ENCODE assay signal across 18 cellular contexts in the genomic region with DNA sequence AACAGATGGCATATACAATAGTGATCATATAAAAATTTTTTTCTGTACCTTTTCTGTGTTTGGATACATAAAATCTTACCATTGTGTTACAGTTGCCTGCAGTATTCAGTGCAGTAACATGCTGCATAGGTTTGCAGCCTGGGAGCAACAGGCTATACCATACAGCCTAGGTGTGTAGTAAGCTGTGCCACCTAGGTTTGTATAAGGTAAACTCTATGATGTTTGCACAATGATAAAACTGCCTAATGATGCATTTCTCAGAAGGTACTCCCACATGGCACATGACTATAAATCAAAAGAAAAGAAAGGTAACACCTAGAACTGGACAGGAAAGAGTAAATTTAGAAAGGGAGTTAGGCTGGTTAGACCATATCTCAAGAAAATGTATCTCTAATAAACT.
A peak's percentile ranks its signal among the peaks of the same experiment; 100 is the strongest.
DNase-seq lines count a peak whose midpoint lies in the region; ATAC-seq and TF ChIP-seq lines count a peak whose summit lies in the region.
"Had no signal": no experiment of that assay in that cellular context is flagged by ENCODE, and none has a peak within 500 bp of the region (broad histone marks: within the 10 kb centered on the region; RNA-seq: fewer than 3 reads in every experiment).

No MANE protein-coding gene starts in this region.

- H4K20me1 ChIP-seq in smooth muscle cell (ENCODE audit: low read depth), result no peaks in the 10 kb centered on the region
- H4K20me1 ChIP-seq: BLaER1 treated with 17β-estradiol and CSF1 and Interleukin-3, amounts not matched to agents 10 nM and 100 nM had no signal

- TF ChIP-seq CTCF in mucosa of descending colon (IDR thresholded peaks at IDR 0.05) (no peak), smooth muscle cell (IDR thresholded peaks at IDR 0.05; ENCODE audit: borderline replicate concordance, insufficient read depth, poor library complexity, severe bottlenecking) (no peak), heart right ventricle (IDR thresholded peaks at IDR 0.05) (no peak)

- no peaks in the 10 kb centered on the region for H3K4me1 ChIP-seq in mucosa of descending colon (ENCODE audit: low read depth)
- H3K4me1 ChIP-seq in smooth muscle cell (ENCODE audit: low read depth), result no peaks in the 10 kb centered on the region
- H3K4me1 ChIP-seq in heart right ventricle, result no peaks in the 10 kb centered on the region
- H3K4me1 ChIP-seq: A549; BLaER1 treated with 17β-estradiol and CSF1 and Interleukin-3, amounts not matched to agents 10 nM and 100 nM; Caco-2 had no signal

- no peaks in the 10 kb centered on the region for H3K79me2 ChIP-seq in smooth muscle cell (ENCODE audit: low read depth)

- no peak overlapping the region for H3K4me2 ChIP-seq in smooth muscle cell
- H3K4me2 ChIP-seq: A549; BLaER1 treated with 17β-estradiol and CSF1 and Interleukin-3, amounts not matched to agents 10 nM and 100 nM had no signal

- H2AFZ ChIP-seq in smooth muscle cell (ENCODE audit: low read depth), result no peak overlapping the region

- H3F3A ChIP-seq in smooth muscle cell (ENCODE audit: low read depth), result no peaks in the 10 kb centered on the region

- H3K9ac ChIP-seq in smooth muscle cell (ENCODE audit: low read depth), result no peak overlapping the region
- H3K9ac ChIP-seq: BLaER1 treated with 17β-estradiol and CSF1 and Interleukin-3, amounts not matched to agents 10 nM and 100 nM had no signal

- no peak overlapping the region for H3K4me3 ChIP-seq in mucosa of descending colon
- no peak overlapping the region for H3K4me3 ChIP-seq in smooth muscle cell
- no peak overlapping the region for H3K4me3 ChIP-seq in heart right ventricle
- H3K4me3 ChIP-seq: A549; BLaER1 treated with 17β-estradiol and CSF1 and Interleukin-3, amounts not matched to agents 10 nM and 100 nM had no signal

- intact Hi-C loops in left colon (cut with DNase I, micrococcal nuclease), result no loop called here
- intact Hi-C loops in mucosa of descending colon (cut with DNase I, micrococcal nuclease), result no loop called here
- intact Hi-C loops in heart right ventricle (cut with DNase I), result no loop called here

- TF ChIP-seq POLR2A in erythroblast (IDR thresholded peaks at IDR 0.05; ENCODE audit: low read length), result no peak

- ATAC-seq in left colon, result peak; percentile 95
- peak; percentile 91 for ATAC-seq in mucosa of descending colon
- no peak for ATAC-seq in heart right ventricle
- ATAC-seq: A549; CD8-positive, alpha-beta T cell had no signal

- H3K27me3 ChIP-seq in smooth muscle cell (ENCODE audit: low read depth) (no peaks in the 10 kb centered on the region), heart right ventricle (no peaks in the 10 kb centered on the region)
- H3K27me3 ChIP-seq: BLaER1 treated with 17β-estradiol and CSF1 and Interleukin-3, amounts not matched to agents 10 nM and 100 nM had no signal

- DNase-seq in DMS53 (lab: John Stamatoyannopoulos, UW) (peak; percentile 3), DMS53 treated with DMSO at 0.1 percent for 48 hours (lab: John Stamatoyannopoulos, UW; ENCODE audit: unreplicated experiment) (no peak), left colon (no peak), mucosa of descending colon (no peak), smooth muscle cell (lab: John Stamatoyannopoulos, UW; ENCODE audit: unreplicated experiment) (no peak), heart right ventricle (no peak), erythroblast (lab: John Stamatoyannopoulos, UW) (no peak)
- DNase-seq: AML-193; Caco-2; Calu3; CD4-positive, alpha-beta T cell; CD8-positive, alpha-beta T cell; DMS79 treated with DMSO at 0.1 percent for 48 hours; GF-D8 had no signal

- H3K36me3 ChIP-seq in mucosa of descending colon (ENCODE audit: low read depth), result no peaks in the 10 kb centered on the region
- H3K36me3 ChIP-seq in smooth muscle cell (ENCODE audit: low read depth), result peaks cover 12% of the 10 kb centered on the region
- peaks cover 0 to 12% (median 0%) of the 10 kb centered on the region in 9 donors for H3K36me3 ChIP-seq in heart right ventricle

- H3K27ac ChIP-seq in smooth muscle cell (ENCODE audit: low read depth), result no peak overlapping the region
- no peak overlapping the region for H3K27ac ChIP-seq in heart right ventricle
- H3K27ac ChIP-seq: 22Rv1; A549; BLaER1 treated with 17β-estradiol and CSF1 and Interleukin-3, amounts not matched to agents 10 nM and 100 nM; C4-2B had no signal

- H3K9me3 ChIP-seq in mucosa of descending colon, result peaks cover 9% of the 10 kb centered on the region
- H3K9me3 ChIP-seq in smooth muscle cell (replicated peaks; ENCODE audit: low read depth), result no peaks in the 10 kb centered on the region
- peaks cover 0 to 35% (median 0%) of the 10 kb centered on the region in 11 donors for H3K9me3 ChIP-seq in heart right ventricle

Comparison
In these comparisons a context has a peak if more than half of its experiments do, and no peak if none do; other contexts are left out.
1. ATAC-seq: peak in left colon (single experiment) and mucosa of descending colon (single experiment); none in heart right ventricle (0 of 8).